ENCODE assay signal across 20 cellular contexts in the genomic region with DNA sequence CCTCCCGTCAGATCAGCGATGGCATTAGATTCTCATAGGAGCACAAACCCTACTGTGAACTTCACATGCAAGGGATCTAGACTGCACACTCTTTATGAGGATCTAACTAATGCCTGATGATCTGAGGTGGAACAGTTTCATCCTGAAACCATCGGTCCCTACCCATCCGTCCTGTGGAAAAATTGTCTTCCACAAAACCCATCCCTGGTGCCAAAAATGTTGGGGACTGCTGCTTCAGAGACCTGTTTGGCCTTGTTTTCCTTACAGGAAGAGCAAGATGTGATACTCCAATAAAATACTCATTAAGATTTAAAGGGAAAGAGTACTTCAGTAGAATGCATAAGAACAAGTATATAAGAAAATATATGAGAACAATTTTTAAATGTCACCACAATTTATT.
"Had no signal": no experiment of that assay in that cellular context is flagged by ENCODE, and none has a peak within 500 bp of the region (broad histone marks: within the 10 kb centered on the region; RNA-seq: fewer than 3 reads in every experiment).

No MANE protein-coding gene starts in this region.

- H3K36me3 Mint-ChIP-seq: naive B cell; naive thymus-derived CD8-positive, alpha-beta T cell had no signal

- ATAC-seq: foreskin keratinocyte; gastroesophageal sphincter; heart left ventricle; left cardiac atrium; left lung; left ventricle myocardium superior; lower lobe of right lung; mucosa of descending colon; naive thymus-derived CD8-positive, alpha-beta T cell had no signal

- H3K27me3 ChIP-seq: dorsolateral prefrontal cortex, esophagus muscularis mucosa, foreskin keratinocyte, gastroesophageal sphincter, heart left ventricle, hepatocyte, left lung had no signal

- H3K27me3 Mint-ChIP-seq: naive B cell had no signal

- H3K9me3 Mint-ChIP-seq: naive thymus-derived CD8-positive, alpha-beta T cell had no signal

- DNase-seq: dermis blood vessel endothelial cell; dorsolateral prefrontal cortex; effector CD4-positive, alpha-beta T cell; effector memory CD4-positive, alpha-beta T cell; foreskin keratinocyte; heart left ventricle; hypothalamus; left cardiac atrium; left lung; left ventricle myocardium superior; lower lobe of right lung; mesenchymal stem cell; mucosa of descending colon; naive B cell; naive thymus-derived CD8-positive, alpha-beta T cell had no signal

- H3K4me3 Mint-ChIP-seq: mesothelial cell of epicardium; naive B cell; naive thymus-derived CD8-positive, alpha-beta T cell had no signal

- H3K4me1 ChIP-seq: esophagus muscularis mucosa, gastroesophageal sphincter, left lung, lower lobe of right lung had no signal

- H3K4me1 Mint-ChIP-seq: naive B cell had no signal

- H3K27ac ChIP-seq: coronary artery, dorsolateral prefrontal cortex, esophagus muscularis mucosa, foreskin keratinocyte, gastroesophageal sphincter, heart left ventricle, hepatocyte, left lung, lower lobe of right lung had no signal

- H2AFZ ChIP-seq: hepatocyte had no signal

- H3K36me3 ChIP-seq: esophagus muscularis mucosa, gastroesophageal sphincter, left lung, lower lobe of right lung had no signal

- H3K27ac Mint-ChIP-seq: mesothelial cell of epicardium; naive B cell; naive thymus-derived CD8-positive, alpha-beta T cell had no signal

- H3K9me3 ChIP-seq: esophagus muscularis mucosa, gastroesophageal sphincter, heart left ventricle, left lung, lower lobe of right lung, mucosa of descending colon had no signal

- H3K4me3 ChIP-seq: coronary artery, dorsolateral prefrontal cortex, esophagus muscularis mucosa, gastroesophageal sphincter, heart left ventricle, hepatocyte, left lung, lower lobe of right lung, mucosa of descending colon had no signal

- H3K4me2 ChIP-seq: hepatocyte had no signal
